ENCODE assay signal across 18 cellular contexts in the genomic region with DNA sequence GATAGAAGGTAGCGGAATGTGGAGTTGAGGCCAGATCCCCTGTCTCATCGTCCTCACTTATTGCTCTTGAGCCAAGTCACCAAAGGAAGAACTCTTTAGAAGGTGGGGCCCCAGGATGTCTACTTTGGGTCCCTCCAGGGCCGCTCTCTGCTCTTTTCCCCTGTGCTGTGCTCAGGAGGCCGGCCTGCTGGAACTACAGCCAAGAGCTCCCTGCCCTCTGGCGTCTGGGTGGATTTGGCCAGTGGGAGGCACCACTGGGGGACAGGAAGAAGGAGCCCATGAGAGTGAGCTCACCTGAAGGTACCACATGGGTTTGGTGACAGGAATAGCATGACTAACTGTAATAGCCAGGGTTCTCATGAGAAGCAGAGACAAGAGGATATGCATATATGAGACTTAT.
"Had no signal": no experiment of that assay in that cellular context is flagged by ENCODE, and none has a peak within 500 bp of the region (broad histone marks: within the 10 kb centered on the region; RNA-seq: fewer than 3 reads in every experiment).

No MANE protein-coding gene starts in this region.

- H3K27ac ChIP-seq: RWPE1 had no signal

- H3K9me3 ChIP-seq: SK-N-SH had no signal

- DNase-seq: Kasumi-1, KG1, MM.1S, NCI-H1092 treated with DMSO at 0.1 percent for 48 hours, NCI-H1436, NCI-H187, NCI-H2029, NCI-H2081 treated with DMSO at 0.1 percent for 48 hours, NCI-H2171, NCI-H226, NCI-H446, NCI-H510A, NCI-H524 treated with DMSO at 0.1 percent for 48 hours, NCI-H69, NCI-H774, SHP77, SK-N-SH had no signal
